Comparison of ENCODE assay signal across 9 cellular contexts in the genomic region with DNA sequence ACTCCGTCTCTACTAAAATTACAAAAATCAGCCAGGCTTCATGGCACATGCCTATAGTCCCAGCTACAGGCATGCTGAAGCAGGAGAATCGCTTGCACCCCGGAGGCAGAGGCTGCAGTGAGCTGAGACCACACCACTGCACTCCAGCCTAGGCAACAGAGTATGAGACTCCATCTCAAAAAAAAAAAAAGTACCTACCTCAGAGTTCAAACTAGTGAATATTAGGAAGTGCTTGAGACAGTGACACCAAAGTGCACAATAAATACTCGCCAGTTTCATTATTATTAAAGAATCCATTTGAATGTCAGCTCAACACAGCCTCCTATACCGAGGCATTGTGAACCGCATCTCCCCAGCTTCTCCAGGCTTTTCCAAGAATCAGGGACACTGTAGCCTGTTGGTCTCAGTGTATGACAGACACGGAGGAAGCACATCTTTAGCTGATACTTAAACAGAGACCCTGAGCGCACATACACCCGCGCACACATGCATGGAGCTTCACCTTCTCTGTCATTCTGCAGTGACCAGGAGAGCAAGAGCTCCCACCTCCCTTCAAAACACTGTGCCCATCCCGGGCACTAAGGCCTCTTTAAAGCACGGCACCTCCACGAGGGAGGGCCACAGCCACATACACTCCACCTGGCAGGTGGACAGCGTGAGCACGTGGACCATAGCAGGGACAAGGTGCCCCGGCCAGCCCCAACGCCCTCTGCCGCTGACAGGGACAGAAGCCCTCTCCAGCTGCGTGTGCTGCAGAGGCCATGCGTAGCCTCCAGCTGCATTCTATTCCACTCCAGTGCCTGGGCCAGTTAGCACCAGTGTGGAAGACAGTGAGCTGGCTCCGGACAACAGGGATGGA. TPM values are rescaled to one million over a fixed set of nuclear protein-coding genes. Genes with fewer than 3 reads are reported as not detected.
DNase-seq lines count a peak whose midpoint lies in the region; ATAC-seq, FAIRE-seq and TF ChIP-seq lines count a peak whose summit lies in the region.
"Had no signal": no experiment of that assay in that cellular context is flagged by ENCODE, and none has a peak within 500 bp of the region (broad histone marks: within the 10 kb centered on the region; RNA-seq: fewer than 3 reads in every experiment).

No MANE protein-coding gene starts in this region.

- intact Hi-C loops in colonic mucosa (cut with DNase I) = loop anchor here (5.0 kb wide), 1 partner anchor 117 kb away; no protein-coding TSS in a partner anchor

- peak overlapping the region; percentile 98 for H3K4me3 Mint-ChIP-seq in neural crest cell

- H3K9ac ChIP-seq in colonic mucosa (ENCODE audit: low read depth in 2 of 2, low read length in 2 of 2) = peak overlapping the region; percentile 17 to 52

- peaks cover 40% of the 10 kb centered on the region for H3K4me1 ChIP-seq in colonic mucosa

- peaks cover 63% of the 10 kb centered on the region for H3K4me1 Mint-ChIP-seq in neural crest cell

- peaks cover 15% of the 10 kb centered on the region for H3K36me3 ChIP-seq in colonic mucosa

- H3K9me3 Mint-ChIP-seq in neural crest cell = no peaks in the 10 kb centered on the region

- H3K9me3 ChIP-seq in colonic mucosa = no peaks in the 10 kb centered on the region

- H3K36me3 Mint-ChIP-seq in neural crest cell (ENCODE audit: low read depth) = peaks cover 38% of the 10 kb centered on the region

- no peaks in the 10 kb centered on the region for H3K27me3 ChIP-seq in colonic mucosa
- H3K27me3 ChIP-seq: foreskin keratinocyte had no signal

- peaks cover 38% of the 10 kb centered on the region for H3K27me3 Mint-ChIP-seq in neural crest cell (ENCODE audit: low read depth)

- H3K27ac ChIP-seq in colonic mucosa = peak overlapping the region; percentile 73
- H3K27ac ChIP-seq: foreskin keratinocyte had no signal

- no peak for FAIRE-seq in D721Med (lab: Jason Lieb, UNC)

- H3K27ac Mint-ChIP-seq in neural crest cell (ENCODE audit: unreplicated experiment) = peak overlapping the region; percentile 78

- ATAC-seq in HG02981 (IDR thresholded peaks at IDR 0.05; ENCODE audit: unreplicated experiment) = no peak

- TF ChIP-seq CTCF in colonic mucosa (IDR thresholded peaks at IDR 0.05) = no peak
- no peak for TF ChIP-seq CTCF in neural crest cell (conservative IDR thresholded peaks at IDR 0.05)
- TF ChIP-seq CTCF in D721Med (IDR thresholded peaks at IDR 0.05; ENCODE audit: insufficient read depth, missing control alignments) = no peak

- DNase-seq in DMS53 treated with DMSO at 0.1 percent for 48 hours (lab: John Stamatoyannopoulos, UW; ENCODE audit: unreplicated experiment) (peak; percentile 87), NCI-H460 (ENCODE audit: extremely low read depth, low read depth) (peak; percentile 55), colonic mucosa (peak; percentile 56), neural crest cell (ENCODE audit: low read depth, low spot score) (no peak), D721Med (ENCODE audit: insufficient read length, low spot score) (no peak), GM19240 (ENCODE audit: insufficient read length, low spot score) (no peak), HCEC 1CT (no peak)

- H3K4me3 ChIP-seq in colonic mucosa = no peak overlapping the region

RNA-seq across cellular contexts. Expression of a gene that starts 5.2 kb away (rescaled TPM):
- total RNA-seq in NCI-H460 (2014; rRNA removed; shearing (Covaris generic)) = 9,568 and 10,591 TPM in 2 replicates
- 5,419 and 5,908 TPM in 2 replicates for polyA plus RNA-seq in NCI-H460 (2014; cell fraction: nucleus; rRNA removed)
- total RNA-seq in colonic mucosa (1,000 to 10,000 TPM; 3,442 to 3,768 TPM), neural crest cell (3,867 and 3,984 TPM in 2 replicates)

RNA-seq across cellular contexts. Expression of a gene that starts 16.3 kb away (rescaled TPM):
- total RNA-seq in NCI-H460 (2014; rRNA removed; shearing (Covaris generic)) = 0.15 TPM in 1 of 2 replicates, not detected in the other
- not detected in 2 replicates for polyA plus RNA-seq in NCI-H460 (2014; cell fraction: nucleus; rRNA removed)
- 1 to 10 TPM; 2.5 to 4.1 TPM for total RNA-seq in colonic mucosa
- 27.2 and 28.9 TPM in 2 replicates for total RNA-seq in neural crest cell

RNA-seq across cellular contexts. Expression of a gene that starts 28.6 kb away (rescaled TPM):
- total RNA-seq in NCI-H460 (2014; rRNA removed; shearing (Covaris generic)) = 54.0 and 58.2 TPM in 2 replicates
- 273 and 295 TPM in 2 replicates for polyA plus RNA-seq in NCI-H460 (2014; cell fraction: nucleus; rRNA removed)
- total RNA-seq in colonic mucosa (10 to 100 TPM; 19.1 to 39.6 TPM), neural crest cell (73.3 and 75.1 TPM in 2 replicates)

RNA-seq across cellular contexts. Expression of a gene that starts 45.6 kb away (rescaled TPM):
- 60.2 and 68.4 TPM in 2 replicates for total RNA-seq in NCI-H460 (2014; rRNA removed; shearing (Covaris generic))
- 22.9 and 36.5 TPM in 2 replicates for polyA plus RNA-seq in NCI-H460 (2014; cell fraction: nucleus; rRNA removed)
- total RNA-seq in colonic mucosa = 10 to 100 TPM; 35.9 to 94.1 TPM
- 133 TPM in 2 replicates for total RNA-seq in neural crest cell

RNA-seq across cellular contexts. Expression of a gene that starts 46.4 kb away (rescaled TPM):
- total RNA-seq in NCI-H460 (2014; rRNA removed; shearing (Covaris generic)) = 150 and 183 TPM in 2 replicates
- polyA plus RNA-seq in NCI-H460 (2014; cell fraction: nucleus; rRNA removed) = 39.4 and 78.3 TPM in 2 replicates
- 100 to 1,000 TPM; 132 to 220 TPM for total RNA-seq in colonic mucosa
- 262 and 272 TPM in 2 replicates for total RNA-seq in neural crest cell

Comparison
In these comparisons a context has a peak if more than half of its experiments do, and no peak if none do; other contexts are left out.
1. DNase-seq: peak in DMS53 treated with DMSO at 0.1 percent for 48 hours (single experiment), NCI-H460 (single experiment) and colonic mucosa (single experiment); none in neural crest cell (single experiment), D721Med (single experiment), GM19240 (single experiment) and HCEC 1CT (single experiment).